In genomic region chr16:10332775-10333174, GRCh38 we compare ENCODE assay signal across 28 cellular contexts. TPM values are rescaled to one million over a fixed set of nuclear protein-coding genes. Genes with fewer than 3 reads are reported as not detected.
DNase-seq lines count a peak whose midpoint lies in the region; ATAC-seq, FAIRE-seq and TF ChIP-seq lines count a peak whose summit lies in the region.
"Had no signal": no experiment of that assay in that cellular context is flagged by ENCODE, and none has a peak within 500 bp of the region (broad histone marks: within the 10 kb centered on the region; RNA-seq: fewer than 3 reads in every experiment).

No MANE protein-coding gene starts in this region.

- H3K9me3 ChIP-seq in CD8-positive, alpha-beta T cell (ENCODE audit: low read length), result peaks cover 5% of the 10 kb centered on the region
- no peaks in the 10 kb centered on the region for H3K9me3 ChIP-seq in pancreas
- H3K9me3 ChIP-seq: adrenal gland, breast epithelium, SK-N-SH had no signal

- H3K27me3 ChIP-seq in CD8-positive, alpha-beta T cell (ENCODE audit: insufficient read depth, low read length), result no peaks in the 10 kb centered on the region
- H3K27me3 ChIP-seq in pancreas, result no peaks in the 10 kb centered on the region
- H3K27me3 ChIP-seq: adrenal gland, breast epithelium, Peyer's patch, spleen had no signal

- ATAC-seq in CD8-positive, alpha-beta T cell, result no peak
- ATAC-seq in effector memory CD8-positive, alpha-beta T cell (replicated peaks), result no peak
- no peak for ATAC-seq in pancreas
- no peak for ATAC-seq in GM18868 (IDR thresholded peaks at IDR 0.05; ENCODE audit: unreplicated experiment)

- H3K9me3 Mint-ChIP-seq in activated CD4-positive, alpha-beta T cell treated with anti-CD3 and anti-CD28 coated beads, Interleukin-2, amount 10 ng/mL, durations not matched to agents 7 days and 5 days, result peaks cover 6% of the 10 kb centered on the region
- H3K9me3 Mint-ChIP-seq in CD8-positive, alpha-beta T cell, result peaks cover 7% of the 10 kb centered on the region
- peaks cover 0 to under 1% of the 10 kb centered on the region in 2 donors for H3K9me3 Mint-ChIP-seq in effector memory CD8-positive, alpha-beta T cell
- H3K9me3 Mint-ChIP-seq: H9 had no signal

- H3K27ac ChIP-seq in CD8-positive, alpha-beta T cell (ENCODE audit: low read depth, low read length), result no peak overlapping the region
- H3K27ac ChIP-seq in pancreas, result peak overlapping the region; percentile 7 to 57 (median 42)
- H3K27ac ChIP-seq: breast epithelium, epithelial cell of prostate, Peyer's patch had no signal

- 85 to 86% methylated on average over 7 of the region's 7 CpGs for WGBS in pancreas, 2 donors

- peaks cover 28% of the 10 kb centered on the region for H3K4me1 ChIP-seq in CD8-positive, alpha-beta T cell (ENCODE audit: insufficient read depth, low read length)
- H3K4me1 ChIP-seq in pancreas, result peaks cover 0 to 5% (median 3%) of the 10 kb centered on the region in 3 donors
- H3K4me1 ChIP-seq: breast epithelium, Peyer's patch had no signal

- peaks cover 49% of the 10 kb centered on the region for H3K4me1 Mint-ChIP-seq in activated CD4-positive, alpha-beta T cell treated with anti-CD3 and anti-CD28 coated beads, Interleukin-2, amount 10 ng/mL, durations not matched to agents 7 days and 5 days
- peaks cover 52% of the 10 kb centered on the region for H3K4me1 Mint-ChIP-seq in CD8-positive, alpha-beta T cell (ENCODE audit: low read depth)
- peaks cover 32 to 44% of the 10 kb centered on the region in 2 donors for H3K4me1 Mint-ChIP-seq in effector memory CD8-positive, alpha-beta T cell (ENCODE audit: low read depth in 2 of 2)

- no peak for FAIRE-seq in pancreas (lab: Jason Lieb, UNC)
- FAIRE-seq: A204.1, keratinocyte, urothelium cell line had no signal

- no peak overlapping the region for H3K4me3 Mint-ChIP-seq in activated CD4-positive, alpha-beta T cell treated with anti-CD3 and anti-CD28 coated beads, Interleukin-2, amount 10 ng/mL, durations not matched to agents 7 days and 5 days
- peak overlapping the region; percentile 35 for H3K4me3 Mint-ChIP-seq in CD8-positive, alpha-beta T cell
- H3K4me3 Mint-ChIP-seq in effector memory CD8-positive, alpha-beta T cell, result peak overlapping the region; percentile 25 to 72
- H3K4me3 Mint-ChIP-seq: dendritic cell treated with granulocyte-macrophage colony-stimulating factor and Interleukin-4, amounts not matched to agents 40 ng/mL and 50 ng/mL, for 4 days; H9 had no signal

- intact Hi-C loops in CD8-positive, alpha-beta T cell (cut with DNase I, micrococcal nuclease), result loop anchor here in 1 of 2 experiments (5.0 kb wide), 1 partner anchor 55 kb away; the partner anchor contains the start of gene ATF7IP2
- intact Hi-C loops in pancreas (cut with DNase I), result no loop called here

- DNase-seq in activated CD4-positive, alpha-beta T cell treated with anti-CD3 and anti-CD28 coated beads, Interleukin-2, amount 10 ng/mL, durations not matched to agents 7 days and 5 days, result no peak
- DNase-seq in activated CD4-positive, alpha-beta T cell treated with anti-CD3 and anti-CD28 coated beads for 4 hours, result no peak
- DNase-seq in CD8-positive, alpha-beta T cell, result no peak
- no peak for DNase-seq in effector memory CD8-positive, alpha-beta T cell
- DNase-seq in pancreas, result no peak
- DNase-seq in NCI-H1436 (lab: John Stamatoyannopoulos, UW), result no peak
- no peak for DNase-seq in cerebellum (ENCODE audit: low spot score)
- DNase-seq: activated gamma-delta T cell; foreskin fibroblast; H9; hypothalamus; Karpas-422; mesenchymal stem cell; NCI-H1092; NCI-H2081 treated with DMSO at 0.1 percent for 48 hours; SK-N-SH; spleen; stimulated activated CD4-positive, alpha-beta T cell treated with anti-CD3 and anti-CD28 coated beads, Interleukin-4, amount 100 ng/mL, for 24 hours; T1000 had no signal

- H3K4me3 ChIP-seq in CD8-positive, alpha-beta T cell (ENCODE audit: low read depth, low read length), result no peak overlapping the region
- no peak overlapping the region for H3K4me3 ChIP-seq in pancreas
- H3K4me3 ChIP-seq: adrenal gland, breast epithelium, Peyer's patch, spleen had no signal

- no peak for TF ChIP-seq CTCF in CD8-positive, alpha-beta T cell (IDR thresholded peaks at IDR 0.05)
- TF ChIP-seq CTCF in pancreas (IDR thresholded peaks at IDR 0.05), result no peak

- H3K27me3 Mint-ChIP-seq in activated CD4-positive, alpha-beta T cell treated with anti-CD3 and anti-CD28 coated beads, Interleukin-2, amount 10 ng/mL, durations not matched to agents 7 days and 5 days, result no peaks in the 10 kb centered on the region
- H3K27me3 Mint-ChIP-seq in CD8-positive, alpha-beta T cell (ENCODE audit: low read depth), result no peaks in the 10 kb centered on the region
- no peaks in the 10 kb centered on the region for H3K27me3 Mint-ChIP-seq in effector memory CD8-positive, alpha-beta T cell
- H3K27me3 Mint-ChIP-seq: dendritic cell treated with granulocyte-macrophage colony-stimulating factor and Interleukin-4, amounts not matched to agents 40 ng/mL and 50 ng/mL, for 4 days had no signal

- H3K36me3 Mint-ChIP-seq in activated CD4-positive, alpha-beta T cell treated with anti-CD3 and anti-CD28 coated beads, Interleukin-2, amount 10 ng/mL, durations not matched to agents 7 days and 5 days (ENCODE audit: low read depth), result peaks cover 13% of the 10 kb centered on the region
- H3K36me3 Mint-ChIP-seq in CD8-positive, alpha-beta T cell, result peaks cover 14% of the 10 kb centered on the region
- H3K36me3 Mint-ChIP-seq in effector memory CD8-positive, alpha-beta T cell (ENCODE audit: insufficient read depth), result peaks cover 4% of the 10 kb centered on the region

- CTCF ChIA-PET in activated CD4-positive, alpha-beta T cell treated with anti-CD3 and anti-CD28 coated beads, Interleukin-2, amount 10 ng/mL, durations not matched to agents 7 days and 5 days (lab: Charles Lee), result interaction anchor here (0.7 to 1.1 kb wide), 2 partner anchors 33 to 96 kb away, joined by 3 read pairs; no protein-coding TSS in a partner anchor
- CTCF ChIA-PET in CD8-positive, alpha-beta T cell (lab: Charles Lee), result no interaction called here

- POLR2A ChIA-PET in activated CD4-positive, alpha-beta T cell treated with anti-CD3 and anti-CD28 coated beads, Interleukin-2, amount 10 ng/mL, durations not matched to agents 7 days and 5 days (lab: Charles Lee), result no interaction called here
- POLR2A ChIA-PET in CD8-positive, alpha-beta T cell (lab: Charles Lee), result interaction anchor here (0.6 to 1.6 kb wide), 2 partner anchors 13 to 54 kb away, joined by 3 to 4 read pairs; no protein-coding TSS in a partner anchor

- H3K27ac Mint-ChIP-seq in activated CD4-positive, alpha-beta T cell treated with anti-CD3 and anti-CD28 coated beads, Interleukin-2, amount 10 ng/mL, durations not matched to agents 7 days and 5 days, result peak overlapping the region; percentile 57
- H3K27ac Mint-ChIP-seq in CD8-positive, alpha-beta T cell, result peak overlapping the region; percentile 80
- H3K27ac Mint-ChIP-seq in effector memory CD8-positive, alpha-beta T cell, result peak overlapping the region; percentile 80 to 85
- H3K27ac Mint-ChIP-seq: dendritic cell treated with granulocyte-macrophage colony-stimulating factor and Interleukin-4, amounts not matched to agents 40 ng/mL and 50 ng/mL, for 4 days; H9 had no signal

- no peaks in the 10 kb centered on the region for H3K36me3 ChIP-seq in CD8-positive, alpha-beta T cell (ENCODE audit: insufficient read depth, low read length)
- no peaks in the 10 kb centered on the region for H3K36me3 ChIP-seq in pancreas
- H3K36me3 ChIP-seq: adrenal gland, breast epithelium, Peyer's patch, spleen had no signal

RNA-seq across cellular contexts. Expression of gene ATF7IP2, which starts 53.1 kb away (rescaled TPM):
- 10 to 100 TPM; 34.7 to 38.1 TPM for total RNA-seq in activated CD4-positive, alpha-beta T cell treated with anti-CD3 and anti-CD28 coated beads, Interleukin-2, amount 10 ng/mL, durations not matched to agents 7 days and 5 days
- total RNA-seq in CD8-positive, alpha-beta T cell, result 10 to 100 TPM; 88.1 to 98.0 TPM
- total RNA-seq in pancreas (10 to 100 TPM; 11.0 to 17.4 (median 15.4) TPM), cerebellum (14.6 TPM)
- polyA plus RNA-seq in pancreas, result 10 to 100 TPM; 27.6 to 37.4 TPM
